Comparison of ENCODE assay signal across 8 cellular contexts in genomic region chr15:84981054-84981710, GRCh38. TPM values are rescaled to one million over a fixed set of nuclear protein-coding genes. Genes with fewer than 3 reads are reported as not detected.
DNase-seq lines count a peak whose midpoint lies in the region; ATAC-seq and TF ChIP-seq lines count a peak whose summit lies in the region.

No MANE protein-coding gene starts in this region.

- peaks cover 8% of the 10 kb centered on the region for H3K36me3 Mint-ChIP-seq in endothelial cell (ENCODE audit: low read depth, unreplicated experiment)

- peaks cover 11% of the 10 kb centered on the region for H3K27me3 Mint-ChIP-seq in endothelial cell (ENCODE audit: unreplicated experiment)

- H3K27ac Mint-ChIP-seq in endothelial cell (ENCODE audit: unreplicated experiment) = no peak overlapping the region

- H3K4me3 Mint-ChIP-seq in endothelial cell (ENCODE audit: unreplicated experiment) = peak overlapping the region; percentile 87

- no peak for TF ChIP-seq CTCF in endothelial cell (IDR thresholded peaks at IDR 0.05; ENCODE audit: unreplicated experiment)

- peaks cover 36% of the 10 kb centered on the region for H3K4me1 Mint-ChIP-seq in endothelial cell (ENCODE audit: unreplicated experiment)

- DNase-seq in COLO829 (ENCODE audit: low spot score) (peak; percentile 99), HS-27A (ENCODE audit: low read depth) (peak; percentile 91), endothelial cell (ENCODE audit: low spot score) (peak; percentile 98), midbrain (lab: John Stamatoyannopoulos, UW) (peak; percentile 97)
- peak; percentile 93 for DNase-seq in NK-92 treated with Interleukin-12 subunit alpha and Interleukin-12 subunit beta, amount 100 ng/mL, for 24 hours (lab: John Stamatoyannopoulos, UW)
- DNase-seq in activated CD8-positive, alpha-beta memory T cell treated with anti-CD3 and anti-CD28 coated beads, Interleukin-2, amount 50 U/mL, for 1 hour (ENCODE audit: extremely low read depth) = peak; percentile 82
- peak; percentile 97 for DNase-seq in stimulated activated CD8-positive, alpha-beta memory T cell treated with anti-CD3 and anti-CD28 coated beads, Interleukin-15, amount 100 ng/mL, for 48 hours (ENCODE audit: low read depth in 2 of 2)

- no peaks in the 10 kb centered on the region for H3K9me3 Mint-ChIP-seq in endothelial cell (ENCODE audit: unreplicated experiment)

- peak; percentile 36 for ATAC-seq in GM19468 (IDR thresholded peaks at IDR 0.05; ENCODE audit: extremely low read depth, unreplicated experiment)

RNA-seq across cellular contexts. Expression of gene PDE8A, which starts 0.5 kb away (rescaled TPM):
- total RNA-seq in endothelial cell (ENCODE audit: unreplicated experiment) = 43.4 TPM

Comparison
In these comparisons a context has a peak if more than half of its experiments do, and no peak if none do; other contexts are left out.
1. Peak in every context shown above with its lines: DNase-seq and ATAC-seq.